Comparison of ENCODE assay signal across 8 cellular contexts in the genomic region with DNA sequence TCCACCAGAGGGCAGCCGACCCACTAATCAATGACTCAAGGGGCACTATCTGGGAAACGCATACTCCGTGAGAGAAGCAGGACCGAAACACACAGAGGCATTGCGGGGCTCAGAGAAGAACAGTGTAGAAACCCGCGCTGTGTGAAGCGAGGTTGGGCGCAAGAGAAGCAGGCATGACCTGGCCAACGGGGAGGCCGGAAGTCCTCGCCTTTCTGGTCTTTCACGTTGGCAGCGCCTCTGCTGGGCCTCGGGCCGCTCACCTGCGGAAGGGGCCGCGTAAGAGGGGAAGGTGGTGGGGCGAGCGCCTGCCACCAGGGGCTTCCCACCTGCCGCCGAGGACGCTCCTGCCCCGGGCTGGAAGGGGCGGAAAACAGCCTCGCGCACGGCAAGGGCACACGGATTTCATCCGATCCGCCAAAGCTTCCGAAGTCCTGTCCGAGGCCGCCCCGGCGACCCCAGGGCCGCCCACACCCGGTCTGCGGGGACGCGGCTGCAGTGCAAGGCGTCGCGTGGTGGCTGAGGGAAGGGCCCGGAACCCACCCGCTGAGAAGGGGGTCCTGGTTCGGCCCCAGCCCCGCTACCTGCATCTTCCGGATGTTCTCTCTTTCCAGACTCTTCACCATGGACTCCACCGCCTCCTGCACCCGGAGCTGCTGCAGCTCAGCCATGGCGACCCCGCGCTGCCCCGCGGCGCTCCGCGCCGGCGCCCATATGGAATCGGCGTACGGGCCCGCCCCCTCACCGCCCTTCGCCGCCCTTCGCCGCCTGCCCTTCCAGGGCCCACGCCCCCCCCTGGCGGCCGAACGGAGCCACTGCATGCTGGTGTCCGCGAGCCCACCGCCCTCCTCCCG. TPM values are rescaled to one million over a fixed set of nuclear protein-coding genes. Genes with fewer than 3 reads are reported as not detected.
DNase-seq lines count a peak whose midpoint lies in the region; ATAC-seq and TF ChIP-seq lines count a peak whose summit lies in the region.

A gene (minus strand): TSS at position 724 of the 851 bp plus-strand sequence. CDS start 56 bp downstream, at position 668.

- H3K27ac Mint-ChIP-seq in neural progenitor cell, result peak within 1 kb of the TSS; percentile 92

- H3K27me3 ChIP-seq in DOHH2 (ENCODE audit: control insufficient read depth, low read length) (no peaks in the 10 kb centered on the region), Karpas-422 (ENCODE audit: low read length) (no peaks in the 10 kb centered on the region), neural progenitor cell (no peaks in the 10 kb centered on the region), stomach smooth muscle (ENCODE audit: control insufficient read depth in 1 of 2, insufficient read depth in 2 of 2, low read length in 2 of 2) (no peaks in the 10 kb centered on the region)

- H3K4me1 Mint-ChIP-seq in neural progenitor cell, result peaks cover 31% of the 10 kb centered on the region

- H3K4me3 ChIP-seq in DOHH2 (ENCODE audit: low read length) (peak within 1 kb of the TSS; percentile 81), Karpas-422 (ENCODE audit: low read length) (peak within 1 kb of the TSS; percentile 86), foreskin fibroblast (ENCODE audit: low read depth in 1 of 2, low read length in 2 of 2) (peak within 1 kb of the TSS; percentile 80 to 95), neural progenitor cell (peak within 1 kb of the TSS; percentile 87), stomach smooth muscle (ENCODE audit: low read length in 2 of 2) (peak within 1 kb of the TSS; percentile 90)

- H3F3A ChIP-seq in DOHH2 (ENCODE audit: control insufficient read depth, insufficient read depth), result peaks cover 2% of the 10 kb centered on the region
- peaks cover 22% of the 10 kb centered on the region for H3F3A ChIP-seq in neural progenitor cell (ENCODE audit: low read depth)

- H3K79me2 ChIP-seq in DOHH2 (ENCODE audit: control insufficient read depth, low read length) (peaks cover 18% of the 10 kb centered on the region), Karpas-422 (ENCODE audit: low read length) (peaks cover 23% of the 10 kb centered on the region), neural progenitor cell (ENCODE audit: low read depth) (peaks cover 22% of the 10 kb centered on the region)

- ATAC-seq in GM21723 (IDR thresholded peaks at IDR 0.05; ENCODE audit: unreplicated experiment), result peak; percentile 78

- H3K9me3 ChIP-seq in DOHH2 (ENCODE audit: control insufficient read depth, insufficient read depth, low read length) (no peaks in the 10 kb centered on the region), Karpas-422 (ENCODE audit: low read length) (peaks cover 8% of the 10 kb centered on the region), neural progenitor cell (ENCODE audit: low read depth) (peaks cover 6% of the 10 kb centered on the region), stomach smooth muscle (ENCODE audit: control insufficient read depth in 2 of 2, low read length in 2 of 2) (no peaks in the 10 kb centered on the region)

- H3K4me3 Mint-ChIP-seq in neural progenitor cell, result peak within 1 kb of the TSS; percentile 96

- H3K27me3 Mint-ChIP-seq in neural progenitor cell (ENCODE audit: insufficient read depth, low read depth), result peaks cover 2% of the 10 kb centered on the region

- H2AFZ ChIP-seq in Karpas-422 (ENCODE audit: low read length), result peak within 1 kb of the TSS; percentile 74
- H2AFZ ChIP-seq in neural progenitor cell (replicated peaks), result peak within 1 kb of the TSS; percentile 90

- H3K36me3 Mint-ChIP-seq in neural progenitor cell, result peaks cover 20% of the 10 kb centered on the region

- H3K9ac ChIP-seq in Karpas-422 (ENCODE audit: low read length) (peak within 1 kb of the TSS; percentile 95), neural progenitor cell (peak within 1 kb of the TSS; percentile 48), stomach smooth muscle (ENCODE audit: low read length in 2 of 2) (peak within 1 kb of the TSS; percentile 68 to 80)

- no peaks in the 10 kb centered on the region for H4K20me1 ChIP-seq in DOHH2 (ENCODE audit: control insufficient read depth, insufficient read depth, low read depth, low read length)
- H4K20me1 ChIP-seq in Karpas-422 (ENCODE audit: insufficient read depth, low read depth, low read length), result no peaks in the 10 kb centered on the region
- H4K20me1 ChIP-seq in neural progenitor cell (ENCODE audit: low read depth), result no peaks in the 10 kb centered on the region

- H3K27ac ChIP-seq in DOHH2 (ENCODE audit: low read depth, low read length) (peak within 1 kb of the TSS; percentile 18; the same call in 1 of the 2 replicates), Karpas-422 (ENCODE audit: low read length) (peak within 1 kb of the TSS; percentile 65), neural progenitor cell (peak within 1 kb of the TSS; percentile 54), stomach smooth muscle (ENCODE audit: low read length) (peak within 1 kb of the TSS; percentile 37)

- DNase-seq in Karpas-422 (peak; percentile 98), foreskin fibroblast (peak; percentile 65 to 92), neural progenitor cell (ENCODE audit: low spot score) (peak; percentile 94)
- DNase-seq in activated effector memory CD4-positive, alpha-beta T cell treated with anti-CD3 and anti-CD28 coated beads, Interleukin-2, amount 50 U/mL, for 16 hours, result peak; percentile 95

- TF ChIP-seq POLR2A in Raji (IDR thresholded peaks at IDR 0.05; ENCODE audit: insufficient read depth, low read depth, low read length), result peak; percentile 90

- H3K4me2 ChIP-seq in DOHH2 (ENCODE audit: low read length) (peak within 1 kb of the TSS; percentile 81), Karpas-422 (ENCODE audit: low read depth, low read length, poor library complexity, severe bottlenecking) (peak within 1 kb of the TSS; percentile 89), neural progenitor cell (peak within 1 kb of the TSS; percentile 93)

- peaks cover 8% of the 10 kb centered on the region for H3K4me1 ChIP-seq in DOHH2 (ENCODE audit: control insufficient read depth, low read length)
- peaks cover 8% of the 10 kb centered on the region for H3K4me1 ChIP-seq in Karpas-422 (ENCODE audit: low read length)
- peaks cover 5% of the 10 kb centered on the region for H3K4me1 ChIP-seq in neural progenitor cell
- H3K4me1 ChIP-seq in stomach smooth muscle (ENCODE audit: control insufficient read depth, insufficient read depth, low read length), result peaks cover 7% of the 10 kb centered on the region

- TF ChIP-seq CTCF in DOHH2 (IDR thresholded peaks at IDR 0.05; ENCODE audit: low read depth, low read length, poor library complexity, severe bottlenecking) (peak; percentile 77), foreskin fibroblast (IDR thresholded peaks at IDR 0.05; ENCODE audit: low read depth, low read length) (peak; percentile 87), neural progenitor cell (IDR thresholded peaks at IDR 0.05) (peak; percentile 82)

- peaks cover 3% of the 10 kb centered on the region for H3K9me3 Mint-ChIP-seq in neural progenitor cell

- peaks cover 33% of the 10 kb centered on the region for H3K36me3 ChIP-seq in DOHH2 (ENCODE audit: control insufficient read depth, low read length)
- peaks cover 27% of the 10 kb centered on the region for H3K36me3 ChIP-seq in Karpas-422 (ENCODE audit: insufficient read depth, low read length)
- H3K36me3 ChIP-seq in neural progenitor cell, result no peaks in the 10 kb centered on the region
- H3K36me3 ChIP-seq in stomach smooth muscle (ENCODE audit: control insufficient read depth in 2 of 2, insufficient read depth in 2 of 2, low read length in 2 of 2), result peaks cover 0 to 2% of the 10 kb centered on the region in 2 donors

- H3K9me2 ChIP-seq in DOHH2 (replicated peaks; ENCODE audit: control insufficient read depth, low read length), result no peaks in the 10 kb centered on the region
- no peaks in the 10 kb centered on the region for H3K9me2 ChIP-seq in Karpas-422 (replicated peaks; ENCODE audit: insufficient read depth, low read length)

RNA-seq across cellular contexts. Expression of the gene that starts here (rescaled TPM):
- total RNA-seq in Karpas-422 (2014; rRNA removed; shearing (Covaris generic); ENCODE audit: low replicate concordance), result 85.9 and 89.4 TPM in 2 replicates
- 90.7 and 119 TPM in 2 replicates for total RNA-seq in neural progenitor cell (ENCODE audit: low replicate concordance)

Comparison
In these comparisons a context has a peak if more than half of its experiments do, and no peak if none do; other contexts are left out.
1. Peak in every context shown above with its lines: DNase-seq, ATAC-seq, H3K4me3 ChIP-seq and H3K27ac ChIP-seq.